Comparison of ENCODE assay signal across 1 cellular context in genomic region chr15:66007663-66008262, GRCh38.
TF ChIP-seq lines count a peak whose summit lies in the region.

No MANE protein-coding gene starts in this region.

TF ChIP-seq in GM23338, 12 proteins besides CTCF, POLR2A, EP300 and RAD21 (continued from another document):
- TF ChIP-seq JUNB (IDR thresholded peaks at IDR 0.05; ENCODE audit: unreplicated experiment) (no peak), EZH2 (IDR thresholded peaks at IDR 0.05; ENCODE audit: low read depth, unreplicated experiment) (no peak)
- TF ChIP-seq, protein P1, sequence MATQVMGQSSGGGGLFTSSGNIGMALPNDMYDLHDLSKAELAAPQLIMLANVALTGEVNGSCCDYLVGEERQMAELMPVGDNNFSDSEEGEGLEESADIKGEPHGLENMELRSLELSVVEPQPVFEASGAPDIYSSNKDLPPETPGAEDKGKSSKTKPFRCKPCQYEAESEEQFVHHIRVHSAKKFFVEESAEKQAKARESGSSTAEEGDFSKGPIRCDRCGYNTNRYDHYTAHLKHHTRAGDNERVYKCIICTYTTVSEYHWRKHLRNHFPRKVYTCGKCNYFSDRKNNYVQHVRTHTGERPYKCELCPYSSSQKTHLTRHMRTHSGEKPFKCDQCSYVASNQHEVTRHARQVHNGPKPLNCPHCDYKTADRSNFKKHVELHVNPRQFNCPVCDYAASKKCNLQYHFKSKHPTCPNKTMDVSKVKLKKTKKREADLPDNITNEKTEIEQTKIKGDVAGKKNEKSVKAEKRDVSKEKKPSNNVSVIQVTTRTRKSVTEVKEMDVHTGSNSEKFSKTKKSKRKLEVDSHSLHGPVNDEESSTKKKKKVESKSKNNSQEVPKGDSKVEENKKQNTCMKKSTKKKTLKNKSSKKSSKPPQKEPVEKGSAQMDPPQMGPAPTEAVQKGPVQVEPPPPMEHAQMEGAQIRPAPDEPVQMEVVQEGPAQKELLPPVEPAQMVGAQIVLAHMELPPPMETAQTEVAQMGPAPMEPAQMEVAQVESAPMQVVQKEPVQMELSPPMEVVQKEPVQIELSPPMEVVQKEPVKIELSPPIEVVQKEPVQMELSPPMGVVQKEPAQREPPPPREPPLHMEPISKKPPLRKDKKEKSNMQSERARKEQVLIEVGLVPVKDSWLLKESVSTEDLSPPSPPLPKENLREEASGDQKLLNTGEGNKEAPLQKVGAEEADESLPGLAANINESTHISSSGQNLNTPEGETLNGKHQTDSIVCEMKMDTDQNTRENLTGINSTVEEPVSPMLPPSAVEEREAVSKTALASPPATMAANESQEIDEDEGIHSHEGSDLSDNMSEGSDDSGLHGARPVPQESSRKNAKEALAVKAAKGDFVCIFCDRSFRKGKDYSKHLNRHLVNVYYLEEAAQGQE (IDR thresholded peaks at IDR 0.05; ENCODE audit: unreplicated experiment), result no peak
